Comparison of ENCODE assay signal across 8 cellular contexts in the genomic region with DNA sequence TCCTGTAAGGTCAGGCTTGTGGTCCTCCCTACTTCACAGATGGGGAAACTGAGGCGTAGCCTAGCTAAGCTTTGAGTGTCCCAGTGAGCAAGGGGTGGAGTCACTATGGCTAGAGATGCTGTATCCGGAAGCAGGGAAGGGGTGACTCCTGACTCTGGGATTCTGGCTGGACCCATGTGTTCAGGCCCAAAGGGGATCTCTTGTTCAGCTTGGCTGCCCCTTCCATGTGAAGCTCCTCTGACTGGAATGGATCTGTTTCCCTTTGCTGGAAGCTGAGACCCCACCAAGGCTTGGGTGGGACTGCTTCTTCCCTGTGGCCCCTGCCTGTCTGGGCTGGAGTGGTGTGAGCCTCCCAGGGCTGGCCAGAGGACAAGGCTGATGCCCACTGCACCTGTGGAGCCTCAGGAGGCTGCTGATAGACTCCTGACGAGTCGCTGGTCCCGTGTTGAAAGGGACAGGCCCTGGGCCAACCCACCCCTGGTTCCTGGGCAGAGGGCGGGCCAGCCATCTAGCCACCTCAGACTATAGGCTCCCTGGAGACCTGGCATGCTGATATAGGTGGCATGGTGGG. TPM values are rescaled to one million over a fixed set of nuclear protein-coding genes. Genes with fewer than 3 reads are reported as not detected.
A peak's percentile ranks its signal among the peaks of the same experiment; 100 is the strongest.
DNase-seq lines count a peak whose midpoint lies in the region; ATAC-seq and TF ChIP-seq lines count a peak whose summit lies in the region.

No MANE protein-coding gene starts in this region.

- peak overlapping the region; percentile 93 for H3K27ac ChIP-seq in BLaER1
- no peak overlapping the region for H3K27ac ChIP-seq in OCI-LY1 (ENCODE audit: low read depth, low read length, poor library complexity, severe bottlenecking)
- H3K27ac ChIP-seq in effector memory CD4-positive, alpha-beta T cell (ENCODE audit: insufficient read depth, low read length, poor library complexity, severe bottlenecking): peak overlapping the region; percentile 88

- H3K4me1 Mint-ChIP-seq in natural killer cell: peaks cover 55 to 70% of the 10 kb centered on the region in 2 donors

- H3K36me3 Mint-ChIP-seq in natural killer cell: no peaks in the 10 kb centered on the region

- no peaks in the 10 kb centered on the region for H3F3A ChIP-seq in OCI-LY1 (ENCODE audit: insufficient read depth, low read length)

- TF ChIP-seq CTCF in OCI-LY1 (IDR thresholded peaks at IDR 0.05; ENCODE audit: low read length) (no peak), natural killer cell (IDR thresholded peaks at IDR 0.05) (no peak)

- H3K4me1 ChIP-seq in BLaER1 (peaks cover 58% of the 10 kb centered on the region), OCI-LY1 (ENCODE audit: insufficient read depth, low read length, severe bottlenecking) (peaks cover 18% of the 10 kb centered on the region)
- peaks cover 70% of the 10 kb centered on the region for H3K4me1 ChIP-seq in effector memory CD4-positive, alpha-beta T cell (ENCODE audit: control insufficient read depth, insufficient read depth, low read length, poor library complexity, severe bottlenecking)

- intact Hi-C loops in natural killer cell (cut with micrococcal nuclease): loop anchor here (2.0 to 5.0 kb wide), 3 partner anchors 773 to 1054 kb away; partner anchors contain the start of genes DCAF1, RBM15B and TEX264

- H3K27ac Mint-ChIP-seq in natural killer cell: peak overlapping the region; percentile 94 to 95

- H3K4me2 ChIP-seq in BLaER1: peak overlapping the region; percentile 98
- H3K4me2 ChIP-seq in OCI-LY1 (ENCODE audit: low read length): peak overlapping the region; percentile 98

- no peaks in the 10 kb centered on the region for H3K27me3 Mint-ChIP-seq in natural killer cell (ENCODE audit: low read depth in 2 of 2)

- no peak for DNase-seq in effector memory CD4-positive, alpha-beta T cell
- DNase-seq in natural killer cell (no peak), SKM-1 treated with dmso at 0.1 percent for 144 hours (lab: John Stamatoyannopoulos, UW; ENCODE audit: unreplicated experiment) (no peak), NCI-H69 (lab: John Stamatoyannopoulos, UW) (no peak), NCI-H345 (lab: John Stamatoyannopoulos, UW) (no peak)
- DNase-seq in NK-92 treated with Interleukin-12 subunit alpha and Interleukin-12 subunit beta, amount 100 ng/mL, for 24 hours (lab: John Stamatoyannopoulos, UW): no peak

- H2AFZ ChIP-seq in OCI-LY1 (ENCODE audit: low read length): no peak overlapping the region

- H3K9me2 ChIP-seq in OCI-LY1 (ENCODE audit: low read depth, low read length): no peaks in the 10 kb centered on the region

- H3K4me3 ChIP-seq in BLaER1 (peak overlapping the region; percentile 94), OCI-LY1 (ENCODE audit: low read depth, low read length, poor library complexity, severe bottlenecking) (peak overlapping the region; percentile 80)
- H3K4me3 ChIP-seq in effector memory CD4-positive, alpha-beta T cell (ENCODE audit: insufficient read depth, low read depth, low read length, poor library complexity, severe bottlenecking): peak overlapping the region; percentile 90

- peak overlapping the region; percentile 92 for H3K4me3 Mint-ChIP-seq in natural killer cell

- H3K36me3 ChIP-seq in BLaER1 (peaks cover 21% of the 10 kb centered on the region), OCI-LY1 (ENCODE audit: insufficient read depth, low read length) (no peaks in the 10 kb centered on the region)
- no peaks in the 10 kb centered on the region for H3K36me3 ChIP-seq in effector memory CD4-positive, alpha-beta T cell (ENCODE audit: control insufficient read depth, insufficient read depth, low read length)

- H3K9ac ChIP-seq in BLaER1 (peak overlapping the region; percentile 91), OCI-LY1 (ENCODE audit: low read length) (peak overlapping the region; percentile 79; the same call in 1 of the 2 replicates)

- no peaks in the 10 kb centered on the region for H3K9me3 ChIP-seq in BLaER1
- no peaks in the 10 kb centered on the region for H3K9me3 ChIP-seq in OCI-LY1 (ENCODE audit: low read length)
- H3K9me3 ChIP-seq in effector memory CD4-positive, alpha-beta T cell (ENCODE audit: control insufficient read depth, low read length): no peaks in the 10 kb centered on the region

- no peaks in the 10 kb centered on the region for H3K79me2 ChIP-seq in OCI-LY1 (ENCODE audit: insufficient read depth, low read length)

- H3K27me3 ChIP-seq in BLaER1 (no peaks in the 10 kb centered on the region), OCI-LY1 (ENCODE audit: insufficient read depth, low read length) (no peaks in the 10 kb centered on the region)
- H3K27me3 ChIP-seq in effector memory CD4-positive, alpha-beta T cell (replicated peaks; ENCODE audit: control insufficient read depth, insufficient read depth, low read length, poor library complexity, severe bottlenecking): no peaks in the 10 kb centered on the region

- no peak for ATAC-seq in natural killer cell

- H3K9me3 Mint-ChIP-seq in natural killer cell: no peaks in the 10 kb centered on the region

- H4K20me1 ChIP-seq in BLaER1 (peaks cover 22% of the 10 kb centered on the region), OCI-LY1 (ENCODE audit: insufficient read depth, low read length) (no peaks in the 10 kb centered on the region)

RNA-seq across cellular contexts. Expression of gene MAPKAPK3, which starts 1.0 kb away (rescaled TPM):
- total RNA-seq in natural killer cell: 10 to 100 TPM; 48.0 to 57.7 (median 49.3) TPM

RNA-seq across cellular contexts. Expression of gene CISH, which starts 6.4 kb away (rescaled TPM):
- 10 to 100 TPM in 2 of 3 donors, 1 to 10 TPM in 1; 2.4 to 23.6 (median 11.3) TPM for total RNA-seq in natural killer cell

RNA-seq across cellular contexts. Expression of gene HEMK1, which starts 48.7 kb away (rescaled TPM):
- total RNA-seq in natural killer cell: 10 to 100 TPM; 20.5 to 29.3 (median 28.2) TPM

RNA-seq across cellular contexts. Expression of gene C3orf18, which starts 50.4 kb away (rescaled TPM):
- total RNA-seq in natural killer cell: 10 to 100 TPM in 2 of 3 donors, 1 to 10 TPM in 1; 7.5 to 15.3 (median 11.7) TPM

RNA-seq across cellular contexts. Expression of gene DOCK3, which starts 56.7 kb away (rescaled TPM):
- 1 to 10 TPM; 1.4 to 2.4 (median 1.7) TPM for total RNA-seq in natural killer cell
